ENCODE assay signal across 8 cellular contexts in genomic region chr9:130034570-130034969, GRCh38. TPM values are rescaled to one million over a fixed set of nuclear protein-coding genes. Genes with fewer than 3 reads are reported as not detected.
DNase-seq lines count a peak whose midpoint lies in the region; TF ChIP-seq lines count a peak whose summit lies in the region.
"Had no signal": no experiment of that assay in that cellular context is flagged by ENCODE, and none has a peak within 500 bp of the region (broad histone marks: within the 10 kb centered on the region; RNA-seq: fewer than 3 reads in every experiment).

No MANE protein-coding gene starts in this region.

- H3K27ac ChIP-seq in OCI-LY3 (ENCODE audit: low read length): peak overlapping the region; percentile 99

- peak overlapping the region; percentile 56 for H3K27ac Mint-ChIP-seq in osteocyte (ENCODE audit: unreplicated experiment)

- H3K9me3 Mint-ChIP-seq in osteocyte (ENCODE audit: unreplicated experiment): no peaks in the 10 kb centered on the region

- H3K27me3 Mint-ChIP-seq in osteocyte (ENCODE audit: unreplicated experiment): no peaks in the 10 kb centered on the region

- H3K36me3 Mint-ChIP-seq in osteocyte (ENCODE audit: unreplicated experiment): no peaks in the 10 kb centered on the region

- H2AFZ ChIP-seq in OCI-LY3 (ENCODE audit: low read depth, low read length): no peak overlapping the region

- DNase-seq in GM03348 (ENCODE audit: low spot score): peak; percentile 63
- peak; percentile 47 for DNase-seq in dedifferentiated amniotic fluid mesenchymal stem cell (ENCODE audit: extremely low spot score)
- DNase-seq in osteocyte (ENCODE audit: extremely low spot score, unreplicated experiment): no peak
- DNase-seq in RPMI8226: no peak
- no peak for DNase-seq in AML-193 (lab: John Stamatoyannopoulos, UW)
- DNase-seq in NCI-H1930 (lab: John Stamatoyannopoulos, UW): no peak
- DNase-seq: activated CD4-positive, alpha-beta T cell treated with anti-CD3 and anti-CD28 coated beads, Interleukin-2, amount 50 U/mL, for 48 hours had no signal

- no peak for TF ChIP-seq CTCF in OCI-LY3 (IDR thresholded peaks at IDR 0.05; ENCODE audit: low read depth, low read length)
- TF ChIP-seq CTCF in osteocyte (IDR thresholded peaks at IDR 0.05): no peak

- peak overlapping the region; percentile 78 for H3K4me2 ChIP-seq in OCI-LY3 (ENCODE audit: low read length)

- H3K4me1 ChIP-seq in OCI-LY3 (ENCODE audit: low read length): peaks cover 89% of the 10 kb centered on the region

- H3K36me3 ChIP-seq in OCI-LY3 (replicated peaks; ENCODE audit: low read depth, low read length): peaks cover 34% of the 10 kb centered on the region

- H3K27me3 ChIP-seq in OCI-LY3 (ENCODE audit: low read depth, low read length): no peaks in the 10 kb centered on the region

- peak overlapping the region; percentile 66 for H3K4me3 ChIP-seq in OCI-LY3 (ENCODE audit: low read length)

- H3K79me2 ChIP-seq in OCI-LY3 (ENCODE audit: low read length): peaks cover 100% of the 10 kb centered on the region

- no peaks in the 10 kb centered on the region for H3K9me3 ChIP-seq in OCI-LY3 (ENCODE audit: insufficient read depth, low read length)

- peak overlapping the region; percentile 66; the same call in 1 of the 2 replicates for H3K9ac ChIP-seq in OCI-LY3 (ENCODE audit: low read length)

- peaks cover 67% of the 10 kb centered on the region for H3K4me1 Mint-ChIP-seq in osteocyte (ENCODE audit: unreplicated experiment)

- H4K20me1 ChIP-seq in OCI-LY3 (ENCODE audit: insufficient read depth, low read length): peaks cover 75% of the 10 kb centered on the region

- H3K4me3 Mint-ChIP-seq in osteocyte (ENCODE audit: unreplicated experiment): peak overlapping the region; percentile 1

RNA-seq across cellular contexts. Expression of gene FNBP1, which starts 8.4 kb away (rescaled TPM):
- 62.2 and 63.0 TPM in 2 replicates for total RNA-seq in osteocyte

RNA-seq across cellular contexts. Expression of gene GPR107, which starts 19.1 kb away (rescaled TPM):
- 57.0 and 60.7 TPM in 2 replicates for total RNA-seq in osteocyte

Comparison
In these comparisons a context has a peak if more than half of its experiments do, and no peak if none do; other contexts are left out.
1. DNase-seq: peak in GM03348 (single experiment) and dedifferentiated amniotic fluid mesenchymal stem cell (single experiment); none in osteocyte (single experiment), RPMI8226 (single experiment), AML-193 (0 of 2) and NCI-H1930 (0 of 2).